ENCODE assay signal across 22 cellular contexts in genomic region chr9:107240260-107240659, GRCh38.
"Had no signal": no experiment of that assay in that cellular context is flagged by ENCODE, and none has a peak within 500 bp of the region (broad histone marks: within the 10 kb centered on the region; RNA-seq: fewer than 3 reads in every experiment).

No MANE protein-coding gene starts in this region.

- H3K27ac ChIP-seq: left lung, lower lobe of right lung, neutrophil, parathyroid adenoma, sigmoid colon, spleen, tibial nerve, upper lobe of left lung, vagina had no signal

- H3K79me2 ChIP-seq: parathyroid adenoma had no signal

- H3K36me3 Mint-ChIP-seq: naive thymus-derived CD8-positive, alpha-beta T cell; stimulated activated effector memory CD8-positive, alpha-beta T cell treated with anti-CD3 and anti-CD28 coated beads, Interleukin-12 subunit alpha, Interleukin-12 subunit beta, amount 100 ng/mL, for 72 hours had no signal

- DNase-seq: hippocampal formation; left colon; left lung; lower lobe of right lung; occipital lobe; retina; right cardiac atrium; sigmoid colon; spleen; stimulated activated CD4-positive, alpha-beta T cell treated with anti-CD3 and anti-CD28 coated beads, Interleukin-4, amount 100 ng/mL, for 24 hours; stimulated activated naive CD4-positive, alpha-beta T cell treated with Interleukin-2 at 50 U/mL for 16 hours; stimulated activated naive CD8-positive, alpha-beta T cell treated with anti-CD3 and anti-CD28 coated beads, Interleukin-15, amount 100 ng/mL, for 72 hours; substantia nigra; upper lobe of left lung had no signal

- H3K9me3 ChIP-seq: left lung, lower lobe of right lung, neutrophil, sigmoid colon, spleen, tibial nerve, upper lobe of left lung, vagina had no signal

- H3K4me3 Mint-ChIP-seq: naive thymus-derived CD8-positive, alpha-beta T cell; nephron; neural crest cell; stimulated activated effector memory CD8-positive, alpha-beta T cell treated with anti-CD3 and anti-CD28 coated beads, Interleukin-12 subunit alpha, Interleukin-12 subunit beta, amount 100 ng/mL, for 72 hours; stimulated activated naive CD8-positive, alpha-beta T cell treated with anti-CD3 and anti-CD28 coated beads, Interleukin-15, amount 100 ng/mL, for 72 hours had no signal

- H3K9ac ChIP-seq: parathyroid adenoma had no signal

- H3K4me1 ChIP-seq: left lung, lower lobe of right lung, parathyroid adenoma, spleen, upper lobe of left lung, vagina had no signal

- H3K36me3 ChIP-seq: left lung, lower lobe of right lung, neutrophil, sigmoid colon, spleen, tibial nerve, upper lobe of left lung, vagina had no signal

- H3K9me3 Mint-ChIP-seq: naive thymus-derived CD8-positive, alpha-beta T cell; neural crest cell; stimulated activated effector memory CD8-positive, alpha-beta T cell treated with anti-CD3 and anti-CD28 coated beads, Interleukin-12 subunit alpha, Interleukin-12 subunit beta, amount 100 ng/mL, for 72 hours; stimulated activated naive CD8-positive, alpha-beta T cell treated with anti-CD3 and anti-CD28 coated beads, Interleukin-15, amount 100 ng/mL, for 72 hours had no signal

- H3K27ac Mint-ChIP-seq: naive thymus-derived CD8-positive, alpha-beta T cell; nephron; stimulated activated effector memory CD8-positive, alpha-beta T cell treated with anti-CD3 and anti-CD28 coated beads, Interleukin-12 subunit alpha, Interleukin-12 subunit beta, amount 100 ng/mL, for 72 hours; stimulated activated naive CD8-positive, alpha-beta T cell treated with anti-CD3 and anti-CD28 coated beads, Interleukin-15, amount 100 ng/mL, for 72 hours had no signal

- H3K27me3 ChIP-seq: left lung, sigmoid colon, spleen, tibial nerve, upper lobe of left lung, vagina had no signal

- H3K4me3 ChIP-seq: left lung, lower lobe of right lung, sigmoid colon, spleen, tibial nerve, upper lobe of left lung, vagina had no signal

- ATAC-seq: right cardiac atrium; stimulated activated effector memory CD8-positive, alpha-beta T cell treated with anti-CD3 and anti-CD28 coated beads, Interleukin-12 subunit alpha, Interleukin-12 subunit beta, amount 100 ng/mL, for 72 hours had no signal

- H2AFZ ChIP-seq: parathyroid adenoma had no signal
